In genomic region chr7:34659676-34660075, GRCh38 we compare ENCODE assay signal across 32 cellular contexts. TPM values are rescaled to one million over a fixed set of nuclear protein-coding genes. Genes with fewer than 3 reads are reported as not detected.
"Had no signal": no experiment of that assay in that cellular context is flagged by ENCODE, and none has a peak within 500 bp of the region (broad histone marks: within the 10 kb centered on the region; RNA-seq: fewer than 3 reads in every experiment).

No MANE protein-coding gene starts in this region.

- H3K36me3 ChIP-seq: ascending aorta, breast epithelium, cardiac muscle cell, colonic mucosa, esophagus squamous epithelium, gastroesophageal sphincter had no signal

- H3K9me3 ChIP-seq: ascending aorta, breast epithelium, colonic mucosa, esophagus squamous epithelium, gastroesophageal sphincter had no signal

- ATAC-seq: activated naive CD4-positive, alpha-beta T cell treated with anti-CD3 and anti-CD28 coated beads, Interleukin-2, amount 50 U/mL, for 72 hours; activated T-cell treated with anti-CD3 and anti-CD28 coated beads, Interleukin-2, amount 50 U/mL, for 72 hours; gastroesophageal sphincter had no signal

- H3K4me1 ChIP-seq: ascending aorta, breast epithelium, colonic mucosa, esophagus squamous epithelium, gastroesophageal sphincter had no signal

- H3K4me3 ChIP-seq: ascending aorta, breast epithelium, cardiac muscle cell, colonic mucosa, esophagus squamous epithelium, gastroesophageal sphincter had no signal

- DNase-seq: activated CD4-positive, alpha-beta memory T cell treated with anti-CD3 and anti-CD28 coated beads, Interleukin-2, amount 10 ng/mL, durations not matched to agents 7 days and 5 days; activated CD4-positive, alpha-beta T cell treated with anti-CD3 and anti-CD28 coated beads for 1 hour; activated CD4-positive, alpha-beta T cell treated with anti-CD3 and anti-CD28 coated beads for 4 hours; activated CD4-positive, alpha-beta T cell treated with anti-CD3 and anti-CD28 coated beads, Interleukin-2, amount 10 ng/mL, durations not matched to agents 7 days and 5 days; activated CD4-positive, alpha-beta T cell treated with anti-CD3 and anti-CD28 coated beads, Interleukin-2, amount 50 U/mL, for 4 hours; activated CD8-positive, alpha-beta memory T cell treated with anti-CD3 and anti-CD28 coated beads, Interleukin-2, amount 50 U/mL, for 48 hours; activated gamma-delta T cell; activated naive CD4-positive, alpha-beta T cell; activated naive CD4-positive, alpha-beta T cell treated with anti-CD3 and anti-CD28 coated beads, Interleukin-2, amount 10 ng/mL, durations not matched to agents 7 days and 5 days; activated naive CD8-positive, alpha-beta T cell treated with anti-CD3 and anti-CD28 coated beads, Interleukin-2, amount 10 ng/mL, durations not matched to agents 7 days and 5 days; activated T-cell treated with anti-CD3 and anti-CD28 coated beads for 4 hours; activated T-cell treated with anti-CD3 and anti-CD28 coated beads, Interleukin-2, amount 50 U/mL, for 24 hours; activated T-cell treated with anti-CD3 and anti-CD28 coated beads, Interleukin-2, amount 50 U/mL, for 72 hours; central memory CD4-positive, alpha-beta T cell; cerebellar nuclear complex; colonic mucosa; effector CD8-positive, alpha-beta T cell; esophagus squamous epithelium; foreskin melanocyte; T-helper 2 cell had no signal

- H3K27ac ChIP-seq: ascending aorta, breast epithelium, cardiac muscle cell, colonic mucosa, epithelial cell of prostate, esophagus squamous epithelium, gastroesophageal sphincter had no signal

- H3K27me3 ChIP-seq: ascending aorta, breast epithelium, cardiac muscle cell, colonic mucosa, esophagus squamous epithelium, gastroesophageal sphincter had no signal

RNA-seq across cellular contexts. Expression of gene NPSR1, which starts 1.7 kb away (rescaled TPM):
- total RNA-seq: activated CD4-positive, alpha-beta memory T cell treated with anti-CD3 and anti-CD28 coated beads, Interleukin-2, amount 10 ng/mL, durations not matched to agents 7 days and 5 days; activated CD4-positive, alpha-beta T cell treated with anti-CD3 and anti-CD28 coated beads, Interleukin-2, amount 10 ng/mL, durations not matched to agents 7 days and 5 days; activated naive CD4-positive, alpha-beta T cell treated with anti-CD3 and anti-CD28 coated beads, Interleukin-2, amount 50 U/mL, for 72 hours; activated naive CD8-positive, alpha-beta T cell treated with anti-CD3 and anti-CD28 coated beads, Interleukin-2, amount 10 ng/mL, durations not matched to agents 7 days and 5 days; activated T-cell treated with anti-CD3 and anti-CD28 coated beads, Interleukin-2, amount 50 U/mL, for 72 hours; ascending aorta; breast epithelium; cardiac muscle cell; dermis microvascular lymphatic vessel endothelial cell; endothelial cell of umbilical vein; esophagus squamous epithelium; fibroblast of lung; fibroblast of villous mesenchyme; gastroesophageal sphincter; glomerular endothelial cell; T-helper 1 cell treated with Interleukin-12 subunit alpha and Interleukin-12 subunit beta and Interleukin-4 antibody, amounts not matched to agents 30 ng/mL and 1 ng/mL, for 36 hours had no signal
